In the genomic region with DNA sequence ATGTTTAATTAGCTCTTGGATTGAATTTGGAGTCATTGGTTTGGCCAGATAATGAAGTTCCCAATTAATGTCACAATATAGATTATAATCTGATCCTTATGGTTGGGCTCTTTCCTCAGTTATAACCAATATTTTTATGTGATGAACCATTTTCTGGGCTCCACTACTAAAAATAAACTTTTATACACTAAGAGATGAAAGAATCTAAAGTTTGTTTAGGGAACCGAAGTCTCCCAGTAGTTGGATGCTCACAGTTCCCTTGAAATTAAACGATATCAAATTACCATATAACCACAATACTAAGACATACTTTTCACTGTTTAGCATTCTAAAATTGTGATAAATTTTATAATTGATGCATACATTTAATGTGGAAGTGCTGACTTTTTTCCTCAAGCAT, we compare ENCODE assay signal across 15 cellular contexts. TPM values are rescaled to one million over a fixed set of nuclear protein-coding genes. Genes with fewer than 3 reads are reported as not detected.
A peak's percentile ranks its signal among the peaks of the same experiment; 100 is the strongest.
DNase-seq lines count a peak whose midpoint lies in the region; ATAC-seq and TF ChIP-seq lines count a peak whose summit lies in the region.
"Had no signal": no experiment of that assay in that cellular context is flagged by ENCODE, and none has a peak within 500 bp of the region (broad histone marks: within the 10 kb centered on the region; RNA-seq: fewer than 3 reads in every experiment).

No MANE protein-coding gene starts in this region.

- H4K91ac ChIP-seq in IMR-90 (ENCODE audit: insufficient read depth, low read depth, low read length) = no peak overlapping the region

- H2BK120ac ChIP-seq in IMR-90 (ENCODE audit: low read depth, low read length) = no peak overlapping the region

- no peak overlapping the region for H2BK15ac ChIP-seq in IMR-90 (ENCODE audit: low read depth, low read length)

- peak overlapping the region; percentile 34; the same call in 1 of the 2 replicates for H3K18ac ChIP-seq in IMR-90 (ENCODE audit: low read depth, low read length)

- no peak overlapping the region for H3K56ac ChIP-seq in IMR-90 (ENCODE audit: extremely low read depth, insufficient read depth, low read length)

- H3K9me1 ChIP-seq in IMR-90 (ENCODE audit: insufficient read depth, low read length) = peaks cover 6% of the 10 kb centered on the region; the same call in 1 of the 2 replicates

- no peak overlapping the region for H2AFZ ChIP-seq in IMR-90 (replicated peaks; ENCODE audit: low read length, poor library complexity)

- no peak overlapping the region for H3K4me3 ChIP-seq in IMR-90 (ENCODE audit: insufficient read depth, low read depth, low read length)
- no peak overlapping the region for H3K4me3 ChIP-seq in endodermal cell (ENCODE audit: low read length)
- H3K4me3 ChIP-seq: HAP-1 had no signal

- H3K36me3 ChIP-seq in IMR-90 (ENCODE audit: control insufficient read depth, insufficient read depth, low read length) (no peaks in the 10 kb centered on the region), endodermal cell (ENCODE audit: control insufficient read depth, insufficient read depth, low read length) (no peaks in the 10 kb centered on the region)
- H3K36me3 ChIP-seq: HAP-1 had no signal

- H4K20me1 ChIP-seq in IMR-90 (ENCODE audit: insufficient read depth, low read length) = no peaks in the 10 kb centered on the region

- TF ChIP-seq POLR2A in IMR-90 (IDR thresholded peaks at IDR 0.05; ENCODE audit: low read depth, low read length) = no peak

- BruUV-seq in IMR-90 (replicated peaks; lab: Mats Ljungman, UMichigan) = no TSS peak

- H3K4me3 Mint-ChIP-seq in endodermal cell = no peak overlapping the region
- H3K4me3 Mint-ChIP-seq in nephron = no peak overlapping the region
- no peak overlapping the region for H3K4me3 Mint-ChIP-seq in stimulated activated effector memory CD8-positive, alpha-beta T cell treated with anti-CD3 and anti-CD28 coated beads, Interleukin-12 subunit alpha, Interleukin-12 subunit beta, amount 100 ng/mL, for 72 hours
- H3K4me3 Mint-ChIP-seq: B cell; CD4-positive, alpha-beta T cell had no signal

- H3K27ac ChIP-seq in IMR-90 (ENCODE audit: insufficient read depth, low read length) (no peak overlapping the region), endodermal cell (ENCODE audit: low read depth, low read length) (no peak overlapping the region)
- H3K27ac ChIP-seq: HL-60 had no signal

- peak overlapping the region; percentile 9 for H3K27ac Mint-ChIP-seq in endodermal cell
- H3K27ac Mint-ChIP-seq in nephron = peak overlapping the region; percentile 91 to 94 (median 93)
- H3K27ac Mint-ChIP-seq in stimulated activated effector memory CD8-positive, alpha-beta T cell treated with anti-CD3 and anti-CD28 coated beads, Interleukin-12 subunit alpha, Interleukin-12 subunit beta, amount 100 ng/mL, for 72 hours = no peak overlapping the region
- H3K27ac Mint-ChIP-seq: B cell; CD4-positive, alpha-beta T cell had no signal

- TF ChIP-seq RAD21 in IMR-90 (IDR thresholded peaks at IDR 0.05; ENCODE audit: low read length) = no peak

- no peak overlapping the region for H2BK5ac ChIP-seq in IMR-90 (ENCODE audit: low read depth, low read length, poor library complexity, severe bottlenecking)

- H3K4me2 ChIP-seq in IMR-90 (ENCODE audit: low read depth, low read length) = peak overlapping the region; percentile 30; the same call in 1 of the 2 replicates

- H3K9ac ChIP-seq in IMR-90 (ENCODE audit: low read depth, low read length) = no peak overlapping the region
- H3K9ac ChIP-seq in endodermal cell (ENCODE audit: extremely low read depth, low read length, poor library complexity, severe bottlenecking) = no peak overlapping the region

- H3K27me3 ChIP-seq in IMR-90 (ENCODE audit: control insufficient read depth, insufficient read depth, low read length) = no peaks in the 10 kb centered on the region
- H3K27me3 ChIP-seq in endodermal cell (ENCODE audit: control insufficient read depth, insufficient read depth, low read length, poor library complexity, severe bottlenecking) = no peaks in the 10 kb centered on the region

- no peak overlapping the region for H3K14ac ChIP-seq in IMR-90 (replicated peaks; ENCODE audit: low read depth, low read length)

- H3K36me3 Mint-ChIP-seq in endodermal cell (ENCODE audit: low read depth) (no peaks in the 10 kb centered on the region), nephron (ENCODE audit: low read depth) (peaks cover 4% of the 10 kb centered on the region)
- H3K36me3 Mint-ChIP-seq in stimulated activated effector memory CD8-positive, alpha-beta T cell treated with anti-CD3 and anti-CD28 coated beads, Interleukin-12 subunit alpha, Interleukin-12 subunit beta, amount 100 ng/mL, for 72 hours = no peaks in the 10 kb centered on the region

- H3K79me1 ChIP-seq in IMR-90 (ENCODE audit: low read depth in 1 of 2, low read length in 2 of 2) = no peaks in the 10 kb centered on the region

- peaks cover 15% of the 10 kb centered on the region for H3K4me1 ChIP-seq in IMR-90 (ENCODE audit: control insufficient read depth, insufficient read depth, low read length)
- H3K4me1 ChIP-seq in endodermal cell (ENCODE audit: control insufficient read depth, insufficient read depth, low read length) = no peaks in the 10 kb centered on the region

- H2BK20ac ChIP-seq in IMR-90 (ENCODE audit: low read depth, low read length) = peak overlapping the region; percentile 5

- H4K5ac ChIP-seq in IMR-90 (ENCODE audit: low read depth, low read length) = no peak overlapping the region; the same call in 1 of the 2 replicates

- in situ Hi-C loops in IMR-90 (cut with MboI; ENCODE audit: low sequenced_read_pairs) = no loop called here

- ATAC-seq in IMR-90 (ENCODE audit: low read depth) (peak; percentile 24; the same call in 1 of the 2 replicates), HG03045 (IDR thresholded peaks at IDR 0.05; ENCODE audit: unreplicated experiment) (no peak), GM21825 (IDR thresholded peaks at IDR 0.05; ENCODE audit: unreplicated experiment) (no peak), GM19035 (IDR thresholded peaks at IDR 0.05; ENCODE audit: unreplicated experiment) (no peak)
- ATAC-seq in stimulated activated effector memory CD8-positive, alpha-beta T cell treated with anti-CD3 and anti-CD28 coated beads, Interleukin-12 subunit alpha, Interleukin-12 subunit beta, amount 100 ng/mL, for 72 hours = no peak

- no CpG with 5 or more reads among the region's 2 CpGs for WGBS in IMR-90 (ENCODE audit: extremely low coverage in 2 of 2, insufficient read length in 1 of 2), 2 experiments
- WGBS in endodermal cell (ENCODE audit: insufficient coverage in 1 of 2, insufficient read length in 1 of 2), 2 experiments = 100% methylated on average over 1 of the region's 2 CpGs; no CpG with 5 or more reads in 1 of the 2 experiments

- intact Hi-C loops in IMR-90 (cut with micrococcal nuclease) = no loop called here

- POLR2A ChIA-PET in IMR-90 (lab: Charles Lee; ENCODE audit: unreplicated experiment) = no interaction called here

- H3K9me3 ChIP-seq in IMR-90 (ENCODE audit: control insufficient read depth, insufficient read depth, low read length) (no peaks in the 10 kb centered on the region), endodermal cell (ENCODE audit: control insufficient read depth, low read length) (no peaks in the 10 kb centered on the region)
- H3K9me3 ChIP-seq: HAP-1 had no signal

- no peak overlapping the region for H3K23ac ChIP-seq in IMR-90 (ENCODE audit: low read depth, low read length)

- CTCF ChIA-PET in IMR-90 (lab: Yijun Ruan, JAX) = no interaction called here

- H3K27me3 Mint-ChIP-seq in endodermal cell (ENCODE audit: insufficient read depth) (no peaks in the 10 kb centered on the region), nephron (ENCODE audit: low read depth) (no peaks in the 10 kb centered on the region)
- H3K27me3 Mint-ChIP-seq: CD4-positive, alpha-beta T cell had no signal

- H2AK9ac ChIP-seq in IMR-90 (replicated peaks; ENCODE audit: low read depth, low read length, poor library complexity) = no peak overlapping the region

- H3K4me1 Mint-ChIP-seq in endodermal cell (peaks cover 16% of the 10 kb centered on the region), nephron (peaks cover 68% of the 10 kb centered on the region)
- H3K4me1 Mint-ChIP-seq in stimulated activated effector memory CD8-positive, alpha-beta T cell treated with anti-CD3 and anti-CD28 coated beads, Interleukin-12 subunit alpha, Interleukin-12 subunit beta, amount 100 ng/mL, for 72 hours = no peaks in the 10 kb centered on the region
- H3K4me1 Mint-ChIP-seq: B cell had no signal

- H4K8ac ChIP-seq in IMR-90 (ENCODE audit: low read depth in 2 of 2, low read length in 2 of 2) = no peak overlapping the region

- H2AK5ac ChIP-seq in IMR-90 (ENCODE audit: low read depth, low read length) = no peak overlapping the region

- TF ChIP-seq CTCF in IMR-90 (conservative IDR thresholded peaks at IDR 0.05; ENCODE audit: low read depth, low read length) = no peak
- TF ChIP-seq CTCF in endodermal cell (conservative IDR thresholded peaks at IDR 0.05) = no peak
- no peak for TF ChIP-seq CTCF in nephron (IDR thresholded peaks at IDR 0.05; ENCODE audit: unreplicated experiment in 3 of 3)

- no peak overlapping the region; the same call in 1 of the 2 replicates for H3K4ac ChIP-seq in IMR-90 (ENCODE audit: low read depth, low read length)

- DNase-seq in DMS 273 (lab: John Stamatoyannopoulos, UW; ENCODE audit: unreplicated experiment) (peak; percentile 34), IMR-90 (peak; percentile 66), endodermal cell (no peak)
- DNase-seq in stimulated activated effector memory CD8-positive, alpha-beta T cell treated with anti-CD3 and anti-CD28 coated beads, Interleukin-12 subunit alpha, Interleukin-12 subunit beta, amount 100 ng/mL, for 72 hours (ENCODE audit: low spot score in 2 of 2) = no peak
- DNase-seq: Calu3; CD4-positive, alpha-beta T cell; DMS153; EL had no signal

- H3K9me3 Mint-ChIP-seq in endodermal cell (no peaks in the 10 kb centered on the region), nephron (no peaks in the 10 kb centered on the region)
- peaks cover 11% of the 10 kb centered on the region for H3K9me3 Mint-ChIP-seq in stimulated activated effector memory CD8-positive, alpha-beta T cell treated with anti-CD3 and anti-CD28 coated beads, Interleukin-12 subunit alpha, Interleukin-12 subunit beta, amount 100 ng/mL, for 72 hours
- H3K9me3 Mint-ChIP-seq: CD4-positive, alpha-beta T cell had no signal

- dilution Hi-C loops in IMR-90 (cut with HindIII; ENCODE audit: low sequenced_read_pairs, unreplicated experiment) = no loop called here

TF ChIP-seq in IMR-90, 13 proteins besides CTCF, POLR2A, EP300 and RAD21 (continues in another document):
- TF ChIP-seq RCOR1 (IDR thresholded peaks at IDR 0.05; ENCODE audit: insufficient replicate concordance, low read length) = no peak
- TF ChIP-seq MAFK (IDR thresholded peaks at IDR 0.05; ENCODE audit: low read depth, low read length) = no peak
- TF ChIP-seq CEBPB (IDR thresholded peaks at IDR 0.05; ENCODE audit: low read depth, low read length) = no peak
- TF ChIP-seq MAZ (IDR thresholded peaks at IDR 0.05; ENCODE audit: borderline replicate concordance, low read depth, low read length) = no peak
- no peak for TF ChIP-seq MXI1 (IDR thresholded peaks at IDR 0.05; ENCODE audit: borderline replicate concordance, low read depth, low read length)

RNA-seq across cellular contexts. Expression of gene ARHGAP42, which starts 47.0 kb away (rescaled TPM):
- 7.3 and 8.9 TPM in 2 replicates for total RNA-seq in IMR-90 (2012; rRNA removed)
- polyA plus RNA-seq in IMR-90 (2012; rRNA removed) = 2.8 and 2.9 TPM in 2 replicates
- polyA plus RNA-seq in IMR-90 (2012; cell fraction: cytosol; rRNA removed) = 0.87 and 1.3 TPM in 2 replicates
- 1.2 and 6.8 TPM in 2 replicates for polyA plus RNA-seq in IMR-90 (2012; cell fraction: nucleus; rRNA removed; ENCODE audit: low replicate concordance)
- 100 to 1,000 TPM; 164 to 176 TPM for total RNA-seq in endodermal cell
- 25.5 TPM for polyA plus RNA-seq in endodermal cell (2013, experiment 1 of 2)
- 31.0 TPM for polyA plus RNA-seq in endodermal cell (2013, experiment 2 of 2)
- total RNA-seq: CD4-positive, alpha-beta T cell had no signal

Comparison
In these comparisons a context has a peak if more than half of its experiments do, and no peak if none do; other contexts are left out.
1. DNase-seq: peak in DMS 273 (single experiment) and IMR-90 (single experiment); none in endodermal cell (single experiment) and stimulated activated effector memory CD8-positive, alpha-beta T cell treated with anti-CD3 and anti-CD28 coated beads, Interleukin-12 subunit alpha, Interleukin-12 subunit beta, amount 100 ng/mL, for 72 hours (0 of 2).
2. RNA of gene ARHGAP42, which starts 47.0 kb away (total RNA-seq): 164 to 176 TPM in endodermal cell; 7.3 to 8.9 TPM in IMR-90; every median in the first group is over 10 times any median in the second.